11 cellular contexts compared by ENCODE assay signal in genomic region chr7:80047856-80048459, GRCh38.
DNase-seq lines count a peak whose midpoint lies in the region; ATAC-seq, FAIRE-seq and TF ChIP-seq lines count a peak whose summit lies in the region.
"Had no signal": no experiment of that assay in that cellular context is flagged by ENCODE, and none has a peak within 500 bp of the region (broad histone marks: within the 10 kb centered on the region; RNA-seq: fewer than 3 reads in every experiment).

No MANE protein-coding gene starts in this region.

- DNase-seq in D341Med (ENCODE audit: low spot score) (peak; percentile 24), HuH-7 (ENCODE audit: low spot score) (peak; percentile 5), RWPE2 (ENCODE audit: low spot score) (no peak), HepG2 (ENCODE audit: low spot score) (no peak), GM12892 (ENCODE audit: insufficient read length) (no peak), HEK293T (ENCODE audit: extremely low spot score) (no peak)

- POLR2A ChIA-PET in HepG2 (lab: Yijun Ruan, JAX) (no interaction called here), HEK293T (lab: Yijun Ruan, JAX) (no interaction called here)

- H3K27me3 Mint-ChIP-seq in activated T-helper 17 cell treated with anti-CD3 and anti-CD28 coated beads, Interleukin-2, amount 50 U/mL, for 72 hours = no peaks in the 10 kb centered on the region

- H3K4me2 ChIP-seq in HepG2 (ENCODE audit: low read depth, low read length) = no peak overlapping the region

- no peak overlapping the region for H3K9ac ChIP-seq in HepG2 (ENCODE audit: insufficient read depth, low read depth, low read length)

- intact Hi-C loops in HepG2 (cut with micrococcal nuclease; ENCODE audit: unreplicated experiment) = no loop called here

- H3K27me3 ChIP-seq in RWPE2 (ENCODE audit: insufficient read depth, poor library complexity, severe bottlenecking) (no peaks in the 10 kb centered on the region), HepG2 (ENCODE audit: control insufficient read depth in 1 of 2, insufficient read depth in 2 of 2, low read length in 2 of 2) (no peaks in the 10 kb centered on the region)

- CTCF ChIA-PET in HepG2 (lab: Yijun Ruan, JAX; ENCODE audit: low intra/inter-chr PET ratio, low total read pairs) (no interaction called here), HEK293T (lab: Yijun Ruan, JAX) (interaction anchor here (1.7 kb wide), 1 partner anchor 12 kb away, joined by 3 read pairs; no protein-coding TSS in a partner anchor)

- no peak overlapping the region for H3K4me3 ChIP-seq in RWPE2 (ENCODE audit: severe bottlenecking)
- no peak overlapping the region for H3K4me3 ChIP-seq in HepG2 (replicated peaks in 1 of 3; ENCODE audit: insufficient read depth in 1 of 3, low read depth in 2 of 3, low read length in 3 of 3)
- H3K4me3 ChIP-seq: HAP-1 had no signal

- no peak for TF ChIP-seq RAD21 in HepG2 (CRISPR knock-in tag; IDR thresholded peaks at IDR 0.05)

- no peaks in the 10 kb centered on the region for H4K20me1 ChIP-seq in HepG2 (ENCODE audit: insufficient read depth, low read length)

- no peaks in the 10 kb centered on the region for H3K79me2 ChIP-seq in HepG2 (ENCODE audit: insufficient read depth, low read length)

- peaks cover 16% of the 10 kb centered on the region for H3K9me3 Mint-ChIP-seq in activated T-helper 17 cell treated with anti-CD3 and anti-CD28 coated beads, Interleukin-2, amount 50 U/mL, for 72 hours
- H3K9me3 Mint-ChIP-seq: activated T-helper 1 cell treated with anti-CD3 and anti-CD28 coated beads, Interleukin-12 subunit alpha, Interleukin-12 subunit beta, Interleukin-2, Interleukin-4 antibody, amounts not matched to agents 30 ng/mL and 10 ng/mL and 1 ng/mL, durations not matched to agents 14 hours and 24 hours and 36 hours had no signal

- H3K27ac ChIP-seq in RWPE2 (ENCODE audit: poor library complexity, severe bottlenecking) (no peak overlapping the region), HepG2 (ENCODE audit: extremely low read length, insufficient read depth, low read length) (no peak overlapping the region)
- H3K27ac ChIP-seq: epithelial cell of prostate had no signal

- H3K4me1 Mint-ChIP-seq in activated T-helper 17 cell treated with anti-CD3 and anti-CD28 coated beads, Interleukin-2, amount 50 U/mL, for 72 hours = no peaks in the 10 kb centered on the region

- no peaks in the 10 kb centered on the region for H3K36me3 Mint-ChIP-seq in activated T-helper 17 cell treated with anti-CD3 and anti-CD28 coated beads, Interleukin-2, amount 50 U/mL, for 72 hours (ENCODE audit: low read depth)

- H3K4me1 ChIP-seq in RWPE2 (ENCODE audit: insufficient read depth, poor library complexity, severe bottlenecking) = no peaks in the 10 kb centered on the region
- H3K4me1 ChIP-seq in HepG2 (ENCODE audit: insufficient read depth, low read length) = peaks cover 1% of the 10 kb centered on the region; the same call in 1 of the 2 replicates
- H3K4me1 ChIP-seq: HAP-1 had no signal

- FAIRE-seq in HepG2 (lab: Jason Lieb, UNC) (no peak), GM12892 (lab: Jason Lieb, UNC) (no peak)
- FAIRE-seq: HTR-8/SVneo had no signal

- ATAC-seq in RWPE2 (ENCODE audit: low read depth) (peak; percentile 40; the same call in 1 of the 3 replicates), HepG2 (no peak)
- no peak for ATAC-seq in activated T-helper 17 cell treated with anti-CD3 and anti-CD28 coated beads, Interleukin-2, amount 50 U/mL, for 72 hours (replicated peaks)

- no peak overlapping the region for H2AFZ ChIP-seq in HepG2 (ENCODE audit: low read length)

- H3K4me3 Mint-ChIP-seq in activated T-helper 17 cell treated with anti-CD3 and anti-CD28 coated beads, Interleukin-2, amount 50 U/mL, for 72 hours = no peak overlapping the region
- H3K4me3 Mint-ChIP-seq: activated T-helper 1 cell treated with anti-CD3 and anti-CD28 coated beads, Interleukin-12 subunit alpha, Interleukin-12 subunit beta, Interleukin-2, Interleukin-4 antibody, amounts not matched to agents 30 ng/mL and 10 ng/mL and 1 ng/mL, durations not matched to agents 14 hours and 24 hours and 36 hours had no signal

- TF ChIP-seq POLR2A in HepG2 (IDR thresholded peaks at IDR 0.05; ENCODE audit: insufficient read depth in 1 of 2, low read depth in 2 of 2, low read length in 2 of 2) (no peak), GM12892 (IDR thresholded peaks at IDR 0.05; ENCODE audit: low read depth, low read length) (no peak)

- H3K9me3 ChIP-seq in RWPE2 (ENCODE audit: severe bottlenecking) = no peaks in the 10 kb centered on the region
- peaks cover 20% of the 10 kb centered on the region; the same call in 1 of the 2 replicates for H3K9me3 ChIP-seq in HepG2 (ENCODE audit: low read length)
- H3K9me3 ChIP-seq: HAP-1 had no signal

- no peak overlapping the region for H3K27ac Mint-ChIP-seq in activated T-helper 17 cell treated with anti-CD3 and anti-CD28 coated beads, Interleukin-2, amount 50 U/mL, for 72 hours
- H3K27ac Mint-ChIP-seq: activated T-helper 1 cell treated with anti-CD3 and anti-CD28 coated beads, Interleukin-12 subunit alpha, Interleukin-12 subunit beta, Interleukin-2, Interleukin-4 antibody, amounts not matched to agents 30 ng/mL and 10 ng/mL and 1 ng/mL, durations not matched to agents 14 hours and 24 hours and 36 hours had no signal

- TF ChIP-seq CTCF in RWPE2 (IDR thresholded peaks at IDR 0.05; ENCODE audit: poor library complexity, severe bottlenecking) = peak; percentile 88
- TF ChIP-seq CTCF in HepG2 (CRISPR knock-in tag; IDR thresholded peaks at IDR 0.05) = no peak

- no peak for TF ChIP-seq EP300 in HepG2 (IDR thresholded peaks at IDR 0.05; ENCODE audit: low read depth in 2 of 2, low read length in 2 of 2)
- no peak for TF ChIP-seq EP300 in HepG2 (CRISPR knock-in tag; IDR thresholded peaks at IDR 0.05; ENCODE audit: borderline replicate concordance)

- in situ Hi-C loops in HepG2 (cut with HindIII; ENCODE audit: extremely low pct_ligation_motif_present, low pct_unique_long_range_greater_than_20kb) = no loop called here

- H3K36me3 ChIP-seq in RWPE2 (ENCODE audit: low read depth) (no peaks in the 10 kb centered on the region), HepG2 (replicated peaks in 1 of 2; ENCODE audit: control insufficient read depth in 1 of 2, insufficient read depth in 2 of 2, low read length in 2 of 2) (no peaks in the 10 kb centered on the region)
- H3K36me3 ChIP-seq: HAP-1 had no signal

- no TSS peak for BruUV-seq in HepG2 (replicated peaks; lab: Mats Ljungman, UMichigan)

- 2% methylated on average over 1 of the region's 1 CpG for WGBS in HepG2 (ENCODE audit: low lambda C conversion rate)

TF ChIP-seq in HepG2, 621 proteins besides CTCF, POLR2A, EP300 and RAD21 (continues in another document):
- peak; percentile 26; the same call in 1 of the 2 replicates for TF ChIP-seq STAG1 (CRISPR knock-in tag; IDR thresholded peaks at IDR 0.05)
- no peak for TF ChIP-seq ZNF75D (CRISPR knock-in tag; IDR thresholded peaks at IDR 0.05; ENCODE audit: borderline replicate concordance)

TF ChIP-seq in HEK293T, 16 proteins besides CTCF, POLR2A, EP300 and RAD21:
- no peak for TF ChIP-seq HDGF (IDR thresholded peaks at IDR 0.05; ENCODE audit: borderline replicate concordance)
- TF ChIP-seq TARDBP (IDR thresholded peaks at IDR 0.05) = no peak
- TF ChIP-seq LEF1 (IDR thresholded peaks at IDR 0.05; ENCODE audit: borderline replicate concordance) = no peak
- no peak for TF ChIP-seq L3MBTL2 (conservative IDR thresholded peaks at IDR 0.05)
- no peak for TF ChIP-seq SUZ12 (IDR thresholded peaks at IDR 0.05)
- no peak for TF ChIP-seq SP1 (IDR thresholded peaks at IDR 0.05)
- no peak for TF ChIP-seq CTBP1 (IDR thresholded peaks at IDR 0.05; ENCODE audit: borderline replicate concordance)
TF ChIP-seq in HEK293T: peak in this region for 0.

Comparison
In these comparisons a context has a peak if more than half of its experiments do, and no peak if none do; other contexts are left out.
1. DNase-seq: peak in D341Med (single experiment) and HuH-7 (single experiment); none in RWPE2 (single experiment), HepG2 (single experiment), GM12892 (single experiment) and HEK293T (single experiment).